Comparison of ENCODE assay signal across 1 cellular context in genomic region chr11:116666673-116667249, GRCh38.
TF ChIP-seq lines count a peak whose summit lies in the region.
"Not testable (repeated sequence)": the region's sequence is repeated elsewhere in the genome, so short reads cannot be mapped to it uniquely, and the experiment has no call there.

No MANE protein-coding gene starts in this region.

TF ChIP-seq in HepG2, 621 proteins besides CTCF, POLR2A, EP300 and RAD21 (continued from another document):
- TF ChIP-seq THAP9 (CRISPR knock-in tag; IDR thresholded peaks at IDR 0.05; ENCODE audit: borderline replicate concordance): peak; percentile 52; the same call in 1 of the 2 replicates
- TF ChIP-seq HIVEP1 (CRISPR knock-in tag; IDR thresholded peaks at IDR 0.05): 0 out of 2 replicates have a peak, but pooled peaks have one; percentile 15
- 0 out of 2 replicates have a peak, but pooled peaks have one; percentile 3 for TF ChIP-seq ZMYM4 (CRISPR knock-in tag; IDR thresholded peaks at IDR 0.05)
- TF ChIP-seq KLF6 (CRISPR knock-in tag; IDR thresholded peaks at IDR 0.05): peak; percentile 9; the same call in 1 of the 2 replicates
- not testable (repeated sequence) for TF ChIP-seq TCF12, NONO (IDR thresholded peaks at IDR 0.05)
- peak; percentile 5; the same call in 1 of the 2 replicates for TF ChIP-seq TCF12 (CRISPR knock-in tag; IDR thresholded peaks at IDR 0.05)
- TF ChIP-seq KDM5B (CRISPR knock-in tag; IDR thresholded peaks at IDR 0.05; ENCODE audit: borderline replicate concordance): peak; percentile 39; the same call in 1 of the 2 replicates
- 0 out of 2 replicates have a peak, but pooled peaks have one; percentile 9 for TF ChIP-seq POGZ (CRISPR knock-in tag; IDR thresholded peaks at IDR 0.05)
- peak; percentile 57 for TF ChIP-seq YY1 (IDR thresholded peaks at IDR 0.05; ENCODE audit: insufficient read depth, insufficient replicate concordance, low read depth, low read length)
- 0 out of 2 replicates have a peak, but pooled peaks have one; percentile 33 for TF ChIP-seq SNAI1 (CRISPR knock-in tag; IDR thresholded peaks at IDR 0.05; ENCODE audit: borderline replicate concordance)
- peak; percentile 8; the same call in 1 of the 2 replicates for TF ChIP-seq NONO (CRISPR knock-in tag; conservative IDR thresholded peaks at IDR 0.05)
